Comparison of ENCODE assay signal across 8 cellular contexts in the genomic region with DNA sequence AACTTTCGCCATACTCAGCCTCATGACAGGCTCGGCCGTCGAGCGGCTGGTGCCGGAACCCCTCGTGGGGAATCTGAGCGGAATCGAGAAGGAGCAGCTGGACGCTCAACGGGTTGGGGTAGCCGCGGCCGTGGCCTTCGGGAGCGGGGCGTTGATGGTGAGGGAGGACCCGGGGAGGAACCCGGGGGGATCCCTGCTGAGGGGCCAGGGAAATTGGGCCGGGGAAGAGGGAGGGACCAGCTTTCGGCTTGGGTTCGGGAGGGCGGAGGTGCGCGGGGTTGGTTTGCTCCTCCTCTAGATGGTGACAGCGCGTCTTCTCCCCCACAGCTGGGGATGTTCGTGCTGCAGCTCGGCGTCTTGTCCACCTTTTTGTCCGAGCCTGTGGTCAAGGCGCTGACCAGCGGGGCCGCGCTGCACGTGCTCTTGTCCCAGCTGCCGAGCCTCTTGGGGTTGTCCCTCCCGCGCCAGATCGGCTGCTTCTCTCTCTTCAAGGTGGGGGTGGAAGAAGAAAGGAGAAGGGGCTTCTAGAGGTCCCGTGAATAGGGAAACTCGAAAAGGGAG. TPM values are rescaled to one million over a fixed set of nuclear protein-coding genes. Genes with fewer than 3 reads are reported as not detected.
DNase-seq lines count a peak whose midpoint lies in the region; TF ChIP-seq lines count a peak whose summit lies in the region.

No MANE protein-coding gene starts in this region.

- H2BK120ac ChIP-seq in trophoblast cell (ENCODE audit: insufficient read depth, low read length, poor library complexity), result no peak overlapping the region

- H3K23ac ChIP-seq in trophoblast cell (ENCODE audit: low read length), result no peak overlapping the region

- no peak overlapping the region for H4K12ac ChIP-seq in trophoblast cell (ENCODE audit: low read depth, low read length)

- H4K8ac ChIP-seq in trophoblast cell (ENCODE audit: low read depth, low read length), result no peak overlapping the region

- H3K27ac ChIP-seq in VCaP (peak overlapping the region; percentile 46; the same call in 1 of the 2 replicates), trophoblast cell (ENCODE audit: low read depth, low read length) (no peak overlapping the region), RWPE1 (no peak overlapping the region)

- no peak for TF ChIP-seq CTCF in VCaP (conservative IDR thresholded peaks at IDR 0.05)
- no peak for TF ChIP-seq CTCF in fibroblast of villous mesenchyme (IDR thresholded peaks at IDR 0.05; ENCODE audit: insufficient read depth, low read depth, low read length)
- no peak for TF ChIP-seq CTCF in RWPE1 (conservative IDR thresholded peaks at IDR 0.05; ENCODE audit: low read depth)

- no peak overlapping the region for H2AK5ac ChIP-seq in trophoblast cell (ENCODE audit: low read length)

- H3K14ac ChIP-seq in trophoblast cell (ENCODE audit: low read length), result no peak overlapping the region

- no CpG with 5 or more reads among the region's 42 CpGs for WGBS in trophoblast cell (ENCODE audit: extremely low coverage, insufficient coverage, insufficient read length)

- H3K4me2 ChIP-seq in trophoblast cell (ENCODE audit: low read length), result peak overlapping the region; percentile 61

- POLR2A ChIA-PET in RWPE1 (lab: Yijun Ruan, JAX; ENCODE audit: low non-redundant PET), result no interaction called here

- H3K79me2 ChIP-seq in trophoblast cell (ENCODE audit: control insufficient read depth, insufficient read depth, low read length, poor library complexity), result no peaks in the 10 kb centered on the region

- no peak overlapping the region for H3K18ac ChIP-seq in trophoblast cell (ENCODE audit: low read length)

- DNase-seq in D341Med (ENCODE audit: low spot score) (peak; percentile 48), fibroblast of villous mesenchyme (ENCODE audit: low read depth) (no peak), trophoblast cell (no peak), RWPE1 (ENCODE audit: low spot score) (no peak), putamen (ENCODE audit: low spot score) (no peak), NCI-H2029 treated with DMSO at 0.1 percent for 48 hours (lab: John Stamatoyannopoulos, UW) (no peak), NCI-H128 (lab: John Stamatoyannopoulos, UW; ENCODE audit: unreplicated experiment) (no peak)

- H3K9ac ChIP-seq in trophoblast cell (ENCODE audit: low read length), result no peak overlapping the region

- H3K4me1 ChIP-seq in trophoblast cell (ENCODE audit: control insufficient read depth in 1 of 2, insufficient read depth in 2 of 2, low read length in 2 of 2), result peaks cover 0 to 5% of the 10 kb centered on the region in 2 experiments

- no peak overlapping the region for H3K4ac ChIP-seq in trophoblast cell (ENCODE audit: low read depth, low read length)

- H2BK5ac ChIP-seq in trophoblast cell (ENCODE audit: low read depth, low read length, poor library complexity), result no peak overlapping the region

- H2AFZ ChIP-seq in trophoblast cell (ENCODE audit: insufficient read depth, low read length, poor library complexity), result no peak overlapping the region

- no peak overlapping the region for H4K91ac ChIP-seq in trophoblast cell (ENCODE audit: low read depth, low read length)

- no peaks in the 10 kb centered on the region for H3K79me1 ChIP-seq in trophoblast cell (ENCODE audit: low read length)

- CTCF ChIA-PET in RWPE1 (lab: Yijun Ruan, JAX), result interaction anchor here (0.6 to 4.8 kb wide), 9 partner anchors 12 to 1016 kb away, joined by 3 to 32 read pairs (median 5); a partner anchor contains a TSS

- H3K36me3 ChIP-seq in trophoblast cell (ENCODE audit: control insufficient read depth in 1 of 2, insufficient read depth in 2 of 2, low read length in 2 of 2), result no peaks in the 10 kb centered on the region

- no peaks in the 10 kb centered on the region for H3K9me3 ChIP-seq in trophoblast cell (ENCODE audit: insufficient read depth, low read depth, low read length)

- H2BK12ac ChIP-seq in trophoblast cell (ENCODE audit: low read length), result no peak overlapping the region

- H3K27me3 ChIP-seq in trophoblast cell (ENCODE audit: insufficient read depth, low read length), result peaks cover 71% of the 10 kb centered on the region

- H3K4me3 ChIP-seq in fibroblast of villous mesenchyme (ENCODE audit: low read depth, low read length) (peak overlapping the region; percentile 32), trophoblast cell (ENCODE audit: low read depth, low read length) (no peak overlapping the region)

RNA-seq across cellular contexts. Expression of a gene that starts 9.8 kb away (rescaled TPM):
- 28.0 and 48.4 TPM in 2 replicates for total RNA-seq in fibroblast of villous mesenchyme
- polyA plus RNA-seq in trophoblast cell (2013), result 2.3 and 2.6 TPM in 2 replicates

RNA-seq across cellular contexts. Expression of a gene that starts 12.0 kb away (rescaled TPM):
- 3.0 and 5.2 TPM in 2 replicates for total RNA-seq in fibroblast of villous mesenchyme
- polyA plus RNA-seq in trophoblast cell (2013), result 0.21 and 0.33 TPM in 2 replicates

RNA-seq across cellular contexts. Expression of a gene that starts 16.4 kb away (rescaled TPM):
- total RNA-seq in fibroblast of villous mesenchyme, result 19.0 and 22.9 TPM in 2 replicates
- 13.0 and 13.2 TPM in 2 replicates for polyA plus RNA-seq in trophoblast cell (2013)

RNA-seq across cellular contexts. Expression of a gene that starts 30.0 kb away (rescaled TPM):
- total RNA-seq in fibroblast of villous mesenchyme, result 21.3 and 33.2 TPM in 2 replicates
- 31.5 and 32.2 TPM in 2 replicates for polyA plus RNA-seq in trophoblast cell (2013)
